In the genomic region with DNA sequence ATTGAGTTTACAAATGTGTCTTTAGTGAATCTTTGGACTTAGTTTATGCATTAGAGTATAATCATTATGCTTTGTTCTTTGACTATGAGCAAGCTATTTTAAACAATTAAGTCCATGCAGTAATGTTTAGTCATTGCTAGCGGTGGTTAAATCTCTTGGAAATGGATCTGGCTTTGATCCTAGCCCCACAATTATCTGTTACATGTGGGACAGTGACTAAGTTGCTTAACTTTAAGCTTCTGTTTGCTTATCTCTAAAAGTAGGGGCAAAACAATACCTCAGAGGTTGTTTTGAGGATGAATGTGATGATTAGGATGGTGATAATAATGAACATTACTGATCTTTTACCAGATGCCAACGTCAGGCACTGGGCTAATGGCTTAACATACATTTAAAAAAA, we compare ENCODE assay signal across 19 cellular contexts.
DNase-seq lines count a peak whose midpoint lies in the region; ATAC-seq and TF ChIP-seq lines count a peak whose summit lies in the region.
"Had no signal": no experiment of that assay in that cellular context is flagged by ENCODE, and none has a peak within 500 bp of the region (broad histone marks: within the 10 kb centered on the region; RNA-seq: fewer than 3 reads in every experiment).

No MANE protein-coding gene starts in this region.

- DNase-seq in NCI-H748 (lab: John Stamatoyannopoulos, UW; ENCODE audit: unreplicated experiment) = peak; percentile 34
- no peak for DNase-seq in NCI-H748 treated with DMSO at 0.1 percent for 48 hours (lab: John Stamatoyannopoulos, UW)
- DNase-seq in RPMI7951 (ENCODE audit: low read depth) = peak; percentile 47
- peak; percentile 13 for DNase-seq in epithelial cell of esophagus (ENCODE audit: low read depth)
- DNase-seq in renal cortical epithelial cell (ENCODE audit: low read depth) = peak; percentile 46
- DNase-seq in activated CD4-positive, alpha-beta T cell treated with anti-CD3 and anti-CD28 coated beads, Interleukin-2, amount 50 U/mL, for 1 hour = no peak
- DNase-seq: activated CD4-positive, CD25-positive, alpha-beta regulatory T cell; activated CD8-positive, alpha-beta T cell treated with anti-CD3 and anti-CD28 coated beads, Interleukin-2, amount 10 ng/mL, durations not matched to agents 7 days and 5 days; activated T-cell treated with anti-CD3 and anti-CD28 coated beads, Interleukin-2, amount 50 U/mL, for 4 hours; dermis blood vessel endothelial cell; H7; left ventricle myocardium inferior; MG63; mucosa of descending colon; small intestine; stimulated activated CD4-positive, alpha-beta T cell treated with anti-CD3 and anti-CD28 coated beads, Interleukin-4, amount 100 ng/mL, for 1 hour had no signal

- ATAC-seq in GM18861 (IDR thresholded peaks at IDR 0.05; ENCODE audit: unreplicated experiment) = no peak
- ATAC-seq in GM19455 (IDR thresholded peaks at IDR 0.05; ENCODE audit: unreplicated experiment) = no peak
- ATAC-seq: activated CD8-positive, alpha-beta T cell treated with anti-CD3 and anti-CD28 coated beads, Interleukin-2, amount 10 ng/mL, durations not matched to agents 7 days and 5 days; activated T-cell treated with anti-CD3 and anti-CD28 coated beads, Interleukin-2, amount 50 U/mL, for 4 hours; mucosa of descending colon had no signal

- no peak for TF ChIP-seq CTCF in epithelial cell of esophagus (IDR thresholded peaks at IDR 0.05; ENCODE audit: insufficient read depth, low read depth, low read length, missing control alignments)

- no peak overlapping the region for H3K4me3 ChIP-seq in epithelial cell of esophagus (ENCODE audit: low read length)
- H3K4me3 ChIP-seq: left ventricle myocardium inferior, MG63, mucosa of descending colon, prostate gland had no signal

Comparison
In these comparisons a context has a peak if more than half of its experiments do, and no peak if none do; other contexts are left out.
1. DNase-seq: peak in NCI-H748 (single experiment), RPMI7951 (single experiment), epithelial cell of esophagus (single experiment) and renal cortical epithelial cell (single experiment); none in NCI-H748 treated with DMSO at 0.1 percent for 48 hours (single experiment) and activated CD4-positive, alpha-beta T cell treated with anti-CD3 and anti-CD28 coated beads, Interleukin-2, amount 50 U/mL, for 1 hour (single experiment).